In genomic region chr1:97610748-97611147, GRCh38 we compare ENCODE assay signal across 28 cellular contexts.
A peak's percentile ranks its signal among the peaks of the same experiment; 100 is the strongest.
DNase-seq lines count a peak whose midpoint lies in the region; ATAC-seq lines count a peak whose summit lies in the region.
"Had no signal": no experiment of that assay in that cellular context is flagged by ENCODE, and none has a peak within 500 bp of the region (broad histone marks: within the 10 kb centered on the region; RNA-seq: fewer than 3 reads in every experiment).

No MANE protein-coding gene starts in this region.

- no peaks in the 10 kb centered on the region for H3K36me3 Mint-ChIP-seq in memory B cell

- ATAC-seq in GM18867 (IDR thresholded peaks at IDR 0.05; ENCODE audit: unreplicated experiment) (peak; percentile 72), GM21723 (IDR thresholded peaks at IDR 0.05; ENCODE audit: unreplicated experiment) (peak; percentile 47), HG03521 (IDR thresholded peaks at IDR 0.05; ENCODE audit: unreplicated experiment) (peak; percentile 63), memory B cell (ENCODE audit: low read depth) (peak; percentile 32), GM19463 (IDR thresholded peaks at IDR 0.05; ENCODE audit: unreplicated experiment) (no peak)
- ATAC-seq: activated CD4-positive, alpha-beta T cell treated with anti-CD3 and anti-CD28 coated beads for 36 hours; activated T-cell treated with anti-CD3 and anti-CD28 coated beads, Interleukin-2, amount 50 U/mL, for 72 hours; effector memory CD8-positive, alpha-beta T cell; GM23338; left lung; naive thymus-derived CD8-positive, alpha-beta T cell had no signal

- H3K27ac Mint-ChIP-seq in memory B cell: no peak overlapping the region
- H3K27ac Mint-ChIP-seq: activated CD4-positive, alpha-beta T cell treated with anti-CD3 and anti-CD28 coated beads for 36 hours; activated naive CD4-positive, alpha-beta T cell treated with anti-CD3 and anti-CD28 coated beads, Interleukin-2, amount 10 ng/mL, durations not matched to agents 7 days and 5 days; activated T-cell treated with anti-CD3 and anti-CD28 coated beads, Interleukin-2, amount 50 U/mL, for 72 hours; CD4-positive, alpha-beta T cell; GM23338; naive thymus-derived CD8-positive, alpha-beta T cell; T-helper 1 cell treated with Interleukin-12 subunit alpha and Interleukin-12 subunit beta and Interleukin-4 antibody, amounts not matched to agents 30 μg/mL and 1 μg/mL, for 36 hours had no signal

- DNase-seq in memory B cell (ENCODE audit: low spot score in 2 of 2) (no peak), HPDE6-E6E7 (ENCODE audit: extremely low spot score) (no peak)
- no peak for DNase-seq in activated T-cell treated with anti-CD3 and anti-CD28 coated beads, Interleukin-2, amount 50 U/mL, for 48 hours
- DNase-seq: activated CD4-positive, alpha-beta T cell treated with anti-CD3 and anti-CD28 coated beads for 36 hours; activated CD8-positive, alpha-beta memory T cell treated with anti-CD3 and anti-CD28 coated beads for 24 hours; activated naive CD4-positive, alpha-beta T cell treated with anti-CD3 and anti-CD28 coated beads, Interleukin-2, amount 10 ng/mL, durations not matched to agents 7 days and 5 days; activated T-cell treated with anti-CD3 and anti-CD28 coated beads, Interleukin-2, amount 50 U/mL, for 72 hours; amniotic stem cell; CD4-positive, alpha-beta T cell; colonic mucosa; effector memory CD8-positive, alpha-beta T cell; foreskin melanocyte; immature natural killer cell; KG1; left lung; MM.1S; naive thymus-derived CD8-positive, alpha-beta T cell; NCI-H1694; NCI-H2171; NCI-H524 treated with DMSO at 0.1 percent for 48 hours; occipital lobe; stimulated activated CD8-positive, alpha-beta memory T cell treated with anti-CD3 and anti-CD28 coated beads, Interleukin-4, amount 100 ng/mL, for 48 hours had no signal

- peaks cover 3% of the 10 kb centered on the region for H3K4me1 Mint-ChIP-seq in memory B cell
- H3K4me1 Mint-ChIP-seq: activated CD4-positive, alpha-beta T cell treated with anti-CD3 and anti-CD28 coated beads for 36 hours; activated naive CD4-positive, alpha-beta T cell treated with anti-CD3 and anti-CD28 coated beads, Interleukin-2, amount 10 ng/mL, durations not matched to agents 7 days and 5 days; GM23338 had no signal

- no peak overlapping the region for H3K4me3 Mint-ChIP-seq in memory B cell
- H3K4me3 Mint-ChIP-seq: activated CD4-positive, alpha-beta T cell treated with anti-CD3 and anti-CD28 coated beads for 36 hours; activated naive CD4-positive, alpha-beta T cell treated with anti-CD3 and anti-CD28 coated beads, Interleukin-2, amount 10 ng/mL, durations not matched to agents 7 days and 5 days; activated T-cell treated with anti-CD3 and anti-CD28 coated beads, Interleukin-2, amount 50 U/mL, for 72 hours; CD4-positive, alpha-beta T cell; effector memory CD8-positive, alpha-beta T cell; GM23338; naive thymus-derived CD8-positive, alpha-beta T cell; T-helper 1 cell treated with Interleukin-12 subunit alpha and Interleukin-12 subunit beta and Interleukin-4 antibody, amounts not matched to agents 30 μg/mL and 1 μg/mL, for 36 hours had no signal

- peaks cover 2% of the 10 kb centered on the region for H3K9me3 Mint-ChIP-seq in memory B cell
- H3K9me3 Mint-ChIP-seq: activated naive CD4-positive, alpha-beta T cell treated with anti-CD3 and anti-CD28 coated beads, Interleukin-2, amount 10 ng/mL, durations not matched to agents 7 days and 5 days; effector memory CD8-positive, alpha-beta T cell; T-helper 1 cell treated with Interleukin-12 subunit alpha and Interleukin-12 subunit beta and Interleukin-4 antibody, amounts not matched to agents 30 μg/mL and 1 μg/mL, for 36 hours had no signal

- H3K27me3 Mint-ChIP-seq in memory B cell: no peaks in the 10 kb centered on the region
- H3K27me3 Mint-ChIP-seq: activated CD4-positive, alpha-beta T cell treated with anti-CD3 and anti-CD28 coated beads for 36 hours; activated naive CD4-positive, alpha-beta T cell treated with anti-CD3 and anti-CD28 coated beads, Interleukin-2, amount 10 ng/mL, durations not matched to agents 7 days and 5 days; CD4-positive, alpha-beta T cell; effector memory CD8-positive, alpha-beta T cell; naive thymus-derived CD8-positive, alpha-beta T cell had no signal
